In the genomic region with DNA sequence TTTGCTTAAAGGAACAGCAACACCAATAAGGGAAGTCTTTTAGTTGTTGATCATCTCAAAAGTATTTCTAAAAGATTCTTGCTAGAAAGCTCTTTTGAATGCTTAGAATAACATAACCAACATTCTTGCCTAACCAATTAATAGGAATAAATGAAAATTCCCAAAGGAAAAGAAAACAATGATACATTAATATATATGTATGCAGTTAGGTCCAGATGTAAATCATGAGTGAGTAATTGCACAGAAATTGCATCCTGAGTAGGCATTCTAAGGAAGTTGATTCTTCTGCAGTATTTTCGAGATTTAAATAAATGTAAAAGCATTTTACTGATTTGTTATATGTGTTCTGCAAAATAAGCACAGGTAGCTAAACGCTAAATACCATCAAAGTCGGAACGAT, we compare ENCODE assay signal across 18 cellular contexts.
"Had no signal": no experiment of that assay in that cellular context is flagged by ENCODE, and none has a peak within 500 bp of the region (broad histone marks: within the 10 kb centered on the region; RNA-seq: fewer than 3 reads in every experiment).

No MANE protein-coding gene starts in this region.

- H3K4me3 ChIP-seq: cardiac muscle cell, coronary artery, esophagus squamous epithelium, gastrocnemius medialis, pancreas, tibial nerve had no signal

- H3K27ac ChIP-seq: cardiac muscle cell, coronary artery, esophagus squamous epithelium, gastrocnemius medialis, pancreas, tibial nerve had no signal

- H3K27ac Mint-ChIP-seq: activated naive CD8-positive, alpha-beta T cell treated with anti-CD3 and anti-CD28 coated beads for 36 hours; activated T-helper 1 cell treated with anti-CD3 and anti-CD28 coated beads, Interleukin-12 subunit alpha, Interleukin-12 subunit beta, Interleukin-2, Interleukin-4 antibody, amounts not matched to agents 30 ng/mL and 10 ng/mL and 1 ng/mL, durations not matched to agents 14 hours and 24 hours and 36 hours; stimulated activated memory B cell treated with anti-CD40 and anti-IgM and Interleukin-4, amounts not matched to agents 10 μg/mL and 1 μg/mL and 100 μg/mL, for 72 hours had no signal

- DNase-seq: activated CD4-positive, CD25-positive, alpha-beta regulatory T cell treated with anti-CD3 and anti-CD28 coated beads, Interleukin-2, amount 50 U/mL, for 72 hours; activated naive CD8-positive, alpha-beta T cell treated with anti-CD3 and anti-CD28 coated beads for 36 hours; aorta; effector CD4-positive, alpha-beta T cell; esophagus squamous epithelium; gastrocnemius medialis; midbrain; pancreas; stimulated activated CD4-positive, alpha-beta T cell treated with anti-CD3 and anti-CD28 coated beads, Interleukin-2, amount 100 ng/mL, for 48 hours; substantia nigra; T1000 had no signal

- H3K27me3 Mint-ChIP-seq: activated naive CD8-positive, alpha-beta T cell treated with anti-CD3 and anti-CD28 coated beads for 36 hours; stimulated activated memory B cell treated with anti-CD40 and anti-IgM and Interleukin-4, amounts not matched to agents 10 μg/mL and 1 μg/mL and 100 μg/mL, for 72 hours had no signal

- H3K36me3 ChIP-seq: cardiac muscle cell, esophagus squamous epithelium, gastrocnemius medialis, pancreas, tibial nerve had no signal

- H3K9me3 ChIP-seq: esophagus squamous epithelium, gastrocnemius medialis, pancreas, tibial nerve had no signal

- H3K4me1 ChIP-seq: esophagus squamous epithelium had no signal

- H3K27me3 ChIP-seq: cardiac muscle cell, esophagus squamous epithelium, gastrocnemius medialis, pancreas, tibial nerve had no signal

- H3K4me3 Mint-ChIP-seq: activated naive CD8-positive, alpha-beta T cell treated with anti-CD3 and anti-CD28 coated beads for 36 hours; activated T-helper 1 cell treated with anti-CD3 and anti-CD28 coated beads, Interleukin-12 subunit alpha, Interleukin-12 subunit beta, Interleukin-2, Interleukin-4 antibody, amounts not matched to agents 30 ng/mL and 10 ng/mL and 1 ng/mL, durations not matched to agents 14 hours and 24 hours and 36 hours; neural crest cell; stimulated activated memory B cell treated with anti-CD40 and anti-IgM and Interleukin-4, amounts not matched to agents 10 μg/mL and 1 μg/mL and 100 μg/mL, for 72 hours had no signal

- ATAC-seq: gastrocnemius medialis; left lobe of liver; pancreas; stimulated activated memory B cell treated with anti-CD40 and anti-IgM and Interleukin-4, amounts not matched to agents 10 μg/mL and 1 μg/mL and 100 μg/mL, for 72 hours had no signal

- H3K9me3 Mint-ChIP-seq: activated naive CD8-positive, alpha-beta T cell treated with anti-CD3 and anti-CD28 coated beads for 36 hours; activated T-helper 1 cell treated with anti-CD3 and anti-CD28 coated beads, Interleukin-12 subunit alpha, Interleukin-12 subunit beta, Interleukin-2, Interleukin-4 antibody, amounts not matched to agents 30 ng/mL and 10 ng/mL and 1 ng/mL, durations not matched to agents 14 hours and 24 hours and 36 hours; neural crest cell; stimulated activated memory B cell treated with anti-CD40 and anti-IgM and Interleukin-4, amounts not matched to agents 10 μg/mL and 1 μg/mL and 100 μg/mL, for 72 hours had no signal
